ENCODE assay signal across 8 cellular contexts in the genomic region with DNA sequence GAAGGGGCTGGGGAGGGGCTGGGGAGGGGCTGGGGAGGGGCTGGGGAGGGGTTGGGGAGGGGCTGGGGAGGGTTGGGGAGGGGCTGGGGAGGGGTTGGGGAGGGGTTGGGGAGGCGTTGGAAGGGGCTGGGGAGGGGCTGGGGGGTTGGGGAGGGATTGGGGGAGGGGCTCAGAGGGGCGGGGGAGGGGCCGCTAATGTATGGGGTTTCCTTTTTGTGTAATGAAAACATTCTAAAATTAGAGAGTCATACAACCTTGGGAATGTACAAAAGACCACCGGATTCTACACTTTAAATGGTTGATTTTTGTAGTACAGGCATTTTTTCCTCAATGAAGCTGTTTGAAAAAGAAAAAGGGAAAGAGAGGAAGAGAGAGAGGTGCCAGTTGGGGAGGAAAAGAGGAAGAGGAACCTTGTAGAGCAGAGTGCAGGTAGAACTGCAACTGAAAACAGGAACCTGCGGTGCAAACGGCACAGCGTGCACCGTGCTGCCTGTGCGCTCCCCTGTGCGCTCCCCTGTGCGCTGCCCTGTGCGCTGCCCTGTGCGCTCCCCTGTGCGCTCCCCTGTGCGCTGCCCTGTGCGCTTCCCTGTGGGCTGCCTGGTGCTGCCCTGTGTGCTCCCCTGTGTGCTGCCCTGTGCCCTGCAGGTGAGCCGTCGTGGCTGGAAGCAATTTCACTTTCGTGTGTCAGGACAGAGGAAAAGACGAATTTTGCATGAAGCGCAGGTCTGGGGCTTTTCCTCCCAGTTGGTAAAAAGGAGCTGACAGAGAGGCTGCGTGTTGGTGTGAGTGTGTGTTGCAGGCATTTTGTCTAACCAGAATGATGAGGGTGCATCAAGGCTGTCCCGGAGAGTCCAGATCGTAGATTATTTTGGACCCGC. TPM values are rescaled to one million over a fixed set of nuclear protein-coding genes. Genes with fewer than 3 reads are reported as not detected.
DNase-seq lines count a peak whose midpoint lies in the region; ATAC-seq, FAIRE-seq and TF ChIP-seq lines count a peak whose summit lies in the region.

No MANE protein-coding gene starts in this region.

- H3K9ac ChIP-seq in OCI-LY3 (ENCODE audit: low read length): no peak overlapping the region
- no peak overlapping the region for H3K9ac ChIP-seq in iPS-18a (ENCODE audit: low read length)

- no peak overlapping the region for H2AFZ ChIP-seq in OCI-LY3 (ENCODE audit: low read depth, low read length)

- ATAC-seq in GM21723 (IDR thresholded peaks at IDR 0.05; ENCODE audit: unreplicated experiment): peak; percentile 90
- no peak for ATAC-seq in body of pancreas

- no peak overlapping the region for H3K27ac ChIP-seq in OCI-LY3 (ENCODE audit: low read length)
- no peak overlapping the region for H3K27ac ChIP-seq in iPS-18a (ENCODE audit: low read length)
- H3K27ac ChIP-seq in esophagus squamous epithelium: no peak overlapping the region
- H3K27ac ChIP-seq in body of pancreas: no peak overlapping the region

- H3K36me3 ChIP-seq in GM06990 (ENCODE audit: control insufficient read depth, insufficient read depth, low read length) (no peaks in the 10 kb centered on the region), OCI-LY3 (replicated peaks; ENCODE audit: low read depth, low read length) (no peaks in the 10 kb centered on the region), iPS-18a (ENCODE audit: control insufficient read depth, low read depth, low read length) (no peaks in the 10 kb centered on the region), esophagus squamous epithelium (no peaks in the 10 kb centered on the region), body of pancreas (replicated peaks in 1 of 2; ENCODE audit: insufficient read depth in 1 of 2, low read depth in 2 of 2) (no peaks in the 10 kb centered on the region)

- peak overlapping the region; percentile 85 for H3K4me2 ChIP-seq in OCI-LY3 (ENCODE audit: low read length)

- no peaks in the 10 kb centered on the region for H3K9me3 ChIP-seq in OCI-LY3 (ENCODE audit: insufficient read depth, low read length)
- no peaks in the 10 kb centered on the region for H3K9me3 ChIP-seq in iPS-18a (ENCODE audit: control insufficient read depth, low read depth, low read length)
- no peaks in the 10 kb centered on the region for H3K9me3 ChIP-seq in esophagus squamous epithelium
- H3K9me3 ChIP-seq in body of pancreas: no peaks in the 10 kb centered on the region

- H3K27me3 ChIP-seq in GM06990 (replicated peaks; ENCODE audit: control insufficient read depth, insufficient read depth, low read length) (peaks cover 2% of the 10 kb centered on the region), OCI-LY3 (ENCODE audit: low read depth, low read length) (peaks cover 51% of the 10 kb centered on the region), iPS-18a (ENCODE audit: control insufficient read depth, insufficient read depth, low read length) (peaks cover 32% of the 10 kb centered on the region), esophagus squamous epithelium (peaks cover 0 to 57% (median 0%) of the 10 kb centered on the region in 4 donors), body of pancreas (no peaks in the 10 kb centered on the region)

- TF ChIP-seq POLR2A in esophagus squamous epithelium (IDR thresholded peaks at IDR 0.05) (no peak), body of pancreas (IDR thresholded peaks at IDR 0.05) (no peak)

- 68 to 75% methylated on average over 17 to 22 of the region's 25 CpGs for WGBS in esophagus squamous epithelium, 2 donors
- WGBS in body of pancreas, 2 donors: 57 to 65% methylated on average over 24 of the region's 25 CpGs

- H4K20me1 ChIP-seq in OCI-LY3 (ENCODE audit: insufficient read depth, low read length): peaks cover under 1% of the 10 kb centered on the region; the same call in 1 of the 2 replicates

- FAIRE-seq in D721Med (lab: Jason Lieb, UNC): no peak

- intact Hi-C loops in esophagus squamous epithelium (cut with DNase I): no loop called here
- intact Hi-C loops in body of pancreas (cut with DNase I): no loop called here

- DNase-seq in GM06990 (ENCODE audit: extremely low read depth, insufficient read length): peak; percentile 81
- no peak for DNase-seq in esophagus squamous epithelium (lab: John Stamatoyannopoulos, UW)
- DNase-seq in D721Med (ENCODE audit: insufficient read length, low spot score): no peak
- no peak for DNase-seq in hypothalamus (lab: John Stamatoyannopoulos, UW)
- no peak for DNase-seq in body of pancreas

- no peak for TF ChIP-seq CTCF in GM06990 (IDR thresholded peaks at IDR 0.05; ENCODE audit: insufficient read depth, low read length, poor library complexity, severe bottlenecking)
- no peak for TF ChIP-seq CTCF in OCI-LY3 (IDR thresholded peaks at IDR 0.05; ENCODE audit: low read depth, low read length)
- TF ChIP-seq CTCF in esophagus squamous epithelium (IDR thresholded peaks at IDR 0.05): no peak
- TF ChIP-seq CTCF in D721Med (IDR thresholded peaks at IDR 0.05; ENCODE audit: insufficient read depth, missing control alignments): no peak
- no peak for TF ChIP-seq CTCF in body of pancreas (IDR thresholded peaks at IDR 0.05)

- H3K4me3 ChIP-seq in GM06990 (replicated peaks; ENCODE audit: low read depth, low read length) (no peak overlapping the region), OCI-LY3 (ENCODE audit: low read length) (peak overlapping the region; percentile 53; the same call in 1 of the 2 replicates), iPS-18a (ENCODE audit: low read length) (peak overlapping the region; percentile 58), esophagus squamous epithelium (peak overlapping the region in 1 of 4 donors; percentile 6), body of pancreas (no peak overlapping the region)

- H3K79me2 ChIP-seq in OCI-LY3 (ENCODE audit: low read length): no peaks in the 10 kb centered on the region

- H3K4me1 ChIP-seq in OCI-LY3 (ENCODE audit: low read length): peaks cover 7% of the 10 kb centered on the region
- peaks cover 4% of the 10 kb centered on the region for H3K4me1 ChIP-seq in iPS-18a (ENCODE audit: control insufficient read depth, low read depth, low read length)
- peaks cover 0 to 7% (median 0%) of the 10 kb centered on the region in 3 donors for H3K4me1 ChIP-seq in esophagus squamous epithelium
- no peaks in the 10 kb centered on the region for H3K4me1 ChIP-seq in body of pancreas

RNA-seq across cellular contexts. Expression of a gene that starts 40.8 kb away (rescaled TPM):
- total RNA-seq in esophagus squamous epithelium (100 to 1,000 TPM in 1 of 4 donors, 10 to 100 TPM in 3; 80.3 to 137 (median 87.7) TPM), body of pancreas (10 to 100 TPM; 21.3 to 26.4 TPM)

Comparison
In these comparisons a context has a peak if more than half of its experiments do, and no peak if none do; other contexts are left out.
1. H3K4me3 ChIP-seq: peak in OCI-LY3 (single experiment) and iPS-18a (single experiment); none in GM06990 (single experiment) and body of pancreas (0 of 2).